ENCODE assay signal across 16 cellular contexts in the genomic region with DNA sequence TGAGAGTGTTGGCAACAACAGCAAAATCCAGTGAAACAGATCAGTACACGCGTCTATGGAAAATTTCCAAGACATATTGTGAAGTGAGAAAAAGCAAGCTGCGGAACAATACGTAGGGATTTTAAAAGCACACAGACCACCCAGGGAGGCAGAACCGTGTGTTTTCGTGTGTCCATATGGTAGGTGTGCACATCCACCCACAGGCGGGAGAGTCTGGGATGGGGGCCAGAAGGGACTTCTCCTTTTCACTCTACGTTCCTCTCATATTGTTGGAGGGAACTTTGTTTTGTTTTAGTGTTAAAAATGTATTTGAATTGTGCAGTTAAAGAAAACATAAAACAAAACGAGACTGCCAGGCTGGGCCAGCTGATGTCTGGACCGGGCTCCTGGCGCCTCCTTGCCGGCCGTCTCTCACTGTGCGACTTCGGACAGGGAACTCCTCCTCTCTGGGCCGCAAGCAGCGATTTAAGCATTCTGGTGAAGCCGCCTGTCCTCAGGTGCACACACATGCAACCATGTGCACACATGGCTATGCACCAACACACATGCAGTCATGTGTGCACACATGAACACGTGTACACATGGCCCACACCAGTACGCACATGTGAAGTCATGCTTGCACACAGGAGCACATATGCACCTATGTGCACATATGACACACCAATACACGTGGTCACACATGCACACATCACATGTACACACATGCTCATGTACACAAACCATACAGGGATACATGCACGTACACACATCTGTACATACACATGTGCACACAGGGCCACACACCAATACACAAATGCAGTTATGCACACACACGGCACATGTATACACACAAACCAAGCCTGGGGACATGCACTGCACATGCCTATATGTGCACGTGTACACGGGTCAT.
DNase-seq lines count a peak whose midpoint lies in the region; TF ChIP-seq lines count a peak whose summit lies in the region.
"Had no signal": no experiment of that assay in that cellular context is flagged by ENCODE, and none has a peak within 500 bp of the region (broad histone marks: within the 10 kb centered on the region; RNA-seq: fewer than 3 reads in every experiment).

No MANE protein-coding gene starts in this region.

- no peak for TF ChIP-seq EP300 in stomach (IDR thresholded peaks at IDR 0.05)

- H3K27ac ChIP-seq in stomach: no peak overlapping the region
- H3K27ac ChIP-seq: BLaER1 treated with 17β-estradiol and CSF1 and Interleukin-3, amounts not matched to agents 10 nM and 100 nM; colonic mucosa; heart left ventricle; psoas muscle; tibial nerve had no signal

- H3K9me3 Mint-ChIP-seq in chondrocyte (ENCODE audit: low read depth) (no peaks in the 10 kb centered on the region), neural crest cell (no peaks in the 10 kb centered on the region), immature natural killer cell (no peaks in the 10 kb centered on the region)
- H3K9me3 Mint-ChIP-seq: activated CD4-positive, alpha-beta memory T cell treated with anti-CD3 and anti-CD28 coated beads for 36 hours; activated naive CD4-positive, alpha-beta T cell treated with anti-CD3 and anti-CD28 coated beads for 36 hours had no signal

- DNase-seq in AG20443 (ENCODE audit: low spot score) (peak; percentile 43), Kasumi-1 (lab: John Stamatoyannopoulos, UW) (peak; percentile 9 to 15), chondrocyte (ENCODE audit: low spot score) (peak; percentile 76), neural crest cell (ENCODE audit: low read depth, low spot score) (no peak), immature natural killer cell (no peak), globus pallidus (ENCODE audit: low spot score) (no peak), stomach (no peak)
- DNase-seq in activated naive CD4-positive, alpha-beta T cell treated with anti-CD3 and anti-CD28 coated beads, Interleukin-2, amount 50 U/mL, for 16 hours: no peak
- DNase-seq: activated CD4-positive, alpha-beta memory T cell treated with anti-CD3 and anti-CD28 coated beads for 36 hours; activated naive CD4-positive, alpha-beta T cell treated with anti-CD3 and anti-CD28 coated beads for 36 hours; colonic mucosa; heart left ventricle; NK-92 treated with Interleukin-12 subunit alpha and Interleukin-12 subunit beta, amount 100 ng/mL, for 24 hours had no signal

- peaks cover 0 to 23% (median 15%) of the 10 kb centered on the region in 4 donors for H3K36me3 ChIP-seq in stomach
- H3K36me3 ChIP-seq: colonic mucosa had no signal

- H3K27me3 ChIP-seq in stomach: no peaks in the 10 kb centered on the region
- H3K27me3 ChIP-seq: colonic mucosa, heart left ventricle, tibial nerve had no signal

- H3K36me3 Mint-ChIP-seq in chondrocyte (ENCODE audit: low read depth) (no peaks in the 10 kb centered on the region), neural crest cell (ENCODE audit: low read depth) (no peaks in the 10 kb centered on the region), immature natural killer cell (peaks cover 0 to 3% (median 0%) of the 10 kb centered on the region in 3 donors)
- H3K36me3 Mint-ChIP-seq: activated CD4-positive, alpha-beta memory T cell treated with anti-CD3 and anti-CD28 coated beads for 36 hours had no signal

- H3K4me1 Mint-ChIP-seq in chondrocyte (ENCODE audit: low read depth): peaks cover 4% of the 10 kb centered on the region
- H3K4me1 Mint-ChIP-seq in neural crest cell: no peaks in the 10 kb centered on the region
- peaks cover 0 to 3% of the 10 kb centered on the region in 2 donors for H3K4me1 Mint-ChIP-seq in immature natural killer cell

- no peaks in the 10 kb centered on the region for H3K27me3 Mint-ChIP-seq in chondrocyte (ENCODE audit: low read depth)
- H3K27me3 Mint-ChIP-seq in neural crest cell (ENCODE audit: low read depth): no peaks in the 10 kb centered on the region
- peaks cover 0 to 4% (median 4%) of the 10 kb centered on the region in 3 donors for H3K27me3 Mint-ChIP-seq in immature natural killer cell (ENCODE audit: low read depth in 3 of 3)
- H3K27me3 Mint-ChIP-seq: activated CD4-positive, alpha-beta memory T cell treated with anti-CD3 and anti-CD28 coated beads for 36 hours had no signal

- H3K27ac Mint-ChIP-seq in chondrocyte (ENCODE audit: unreplicated experiment) (no peak overlapping the region), neural crest cell (ENCODE audit: unreplicated experiment) (peak overlapping the region; percentile 78), immature natural killer cell (no peak overlapping the region)
- H3K27ac Mint-ChIP-seq: activated CD4-positive, alpha-beta memory T cell treated with anti-CD3 and anti-CD28 coated beads for 36 hours; activated naive CD4-positive, alpha-beta T cell treated with anti-CD3 and anti-CD28 coated beads for 36 hours had no signal

- H3K4me1 ChIP-seq in stomach: peaks cover 0 to 26% (median 9%) of the 10 kb centered on the region in 4 donors
- H3K4me1 ChIP-seq: colonic mucosa had no signal

- WGBS in stomach, 5 donors: 62 to 77% (median 67%) methylated on average over 24 to 25 of the region's 25 CpGs

- H3K4me3 ChIP-seq in stomach: no peak overlapping the region
- H3K4me3 ChIP-seq: BLaER1 treated with 17β-estradiol and CSF1 and Interleukin-3, amounts not matched to agents 10 nM and 100 nM; colonic mucosa; heart left ventricle; psoas muscle; tibial nerve had no signal

- TF ChIP-seq CTCF in chondrocyte (IDR thresholded peaks at IDR 0.05) (no peak), neural crest cell (conservative IDR thresholded peaks at IDR 0.05) (no peak), stomach (IDR thresholded peaks at IDR 0.05) (no peak)

- no peak for TF ChIP-seq POLR2A in stomach (IDR thresholded peaks at IDR 0.05)

- H3K4me3 Mint-ChIP-seq in chondrocyte (ENCODE audit: unreplicated experiment) (no peak overlapping the region), neural crest cell (no peak overlapping the region), immature natural killer cell (no peak overlapping the region)
- H3K4me3 Mint-ChIP-seq: activated CD4-positive, alpha-beta memory T cell treated with anti-CD3 and anti-CD28 coated beads for 36 hours; activated naive CD4-positive, alpha-beta T cell treated with anti-CD3 and anti-CD28 coated beads for 36 hours had no signal

- H3K9me3 ChIP-seq in stomach: no peaks in the 10 kb centered on the region
- H3K9me3 ChIP-seq: BLaER1 treated with 17β-estradiol and CSF1 and Interleukin-3, amounts not matched to agents 10 nM and 100 nM; colonic mucosa; heart left ventricle; psoas muscle; tibial nerve had no signal

- intact Hi-C loops in stomach (cut with DNase I; ENCODE audit: low total_unique reads): no loop called here

Comparison
In these comparisons a context has a peak if more than half of its experiments do, and no peak if none do; other contexts are left out.
1. DNase-seq: peak in AG20443 (single experiment), Kasumi-1 (2 of 2) and chondrocyte (single experiment); none in neural crest cell (single experiment), activated naive CD4-positive, alpha-beta T cell treated with anti-CD3 and anti-CD28 coated beads, Interleukin-2, amount 50 U/mL, for 16 hours (single experiment), immature natural killer cell (0 of 3), globus pallidus (single experiment) and stomach (single experiment).